In the genomic region with DNA sequence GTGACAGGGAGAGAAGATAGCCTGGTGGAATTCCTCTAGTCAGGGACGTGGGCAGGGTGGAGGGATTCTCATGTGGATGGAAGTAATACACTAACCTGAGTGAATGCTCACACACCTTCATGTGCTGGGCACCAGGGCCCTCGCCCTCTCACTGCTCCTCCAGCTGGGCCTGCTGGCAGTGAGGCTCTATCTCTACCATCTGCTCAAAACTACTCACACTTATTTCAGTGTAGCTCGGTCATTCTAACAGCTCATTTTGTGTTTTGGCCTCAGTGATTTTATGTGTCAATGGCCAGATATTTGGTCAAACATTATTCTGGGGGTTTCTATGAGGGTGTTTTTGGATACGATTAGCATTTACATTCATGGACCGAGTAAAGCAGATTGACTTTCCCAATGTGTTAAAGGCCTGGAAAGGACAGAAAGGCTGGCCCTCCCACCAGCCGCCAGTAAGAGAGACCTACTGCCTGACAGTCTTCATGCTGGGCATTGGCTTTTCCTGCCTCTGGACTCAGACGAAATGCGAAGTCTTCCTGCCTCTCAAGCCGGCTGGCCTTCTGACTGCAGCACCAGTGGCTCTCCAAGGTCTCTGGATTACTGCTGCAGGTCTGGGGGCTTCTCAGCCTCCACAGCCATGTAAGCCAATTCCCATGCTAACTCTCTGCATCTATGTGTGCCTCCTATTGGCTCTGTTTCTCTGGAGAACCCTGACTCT, we compare ENCODE assay signal across 21 cellular contexts.
"Had no signal": no experiment of that assay in that cellular context is flagged by ENCODE, and none has a peak within 500 bp of the region (broad histone marks: within the 10 kb centered on the region; RNA-seq: fewer than 3 reads in every experiment).

No MANE protein-coding gene starts in this region.

- H3K9ac ChIP-seq: SK-N-SH had no signal

- H3K9me2 ChIP-seq: SK-N-SH had no signal

- H3K4me2 ChIP-seq: SK-N-SH had no signal

- DNase-seq: IMR-90, Kasumi-1, KG1, MM.1S, NCI-H1092 treated with DMSO at 0.1 percent for 48 hours, NCI-H1436, NCI-H187, NCI-H2029, NCI-H2081 treated with DMSO at 0.1 percent for 48 hours, NCI-H2171, NCI-H226, NCI-H446, NCI-H510A, NCI-H524 treated with DMSO at 0.1 percent for 48 hours, NCI-H69, NCI-H774, Right ventricle myocardium superior, RPMI8226, SIG-M5, SK-N-SH had no signal

- H3K9me3 ChIP-seq: SJSA1, SK-N-SH had no signal

- H3K4me3 ChIP-seq: SJSA1 had no signal

- H3K36me3 ChIP-seq: SJSA1 had no signal

- H3K27ac ChIP-seq: SJSA1 had no signal
